Comparison of ENCODE assay signal across 9 cellular contexts in the genomic region with DNA sequence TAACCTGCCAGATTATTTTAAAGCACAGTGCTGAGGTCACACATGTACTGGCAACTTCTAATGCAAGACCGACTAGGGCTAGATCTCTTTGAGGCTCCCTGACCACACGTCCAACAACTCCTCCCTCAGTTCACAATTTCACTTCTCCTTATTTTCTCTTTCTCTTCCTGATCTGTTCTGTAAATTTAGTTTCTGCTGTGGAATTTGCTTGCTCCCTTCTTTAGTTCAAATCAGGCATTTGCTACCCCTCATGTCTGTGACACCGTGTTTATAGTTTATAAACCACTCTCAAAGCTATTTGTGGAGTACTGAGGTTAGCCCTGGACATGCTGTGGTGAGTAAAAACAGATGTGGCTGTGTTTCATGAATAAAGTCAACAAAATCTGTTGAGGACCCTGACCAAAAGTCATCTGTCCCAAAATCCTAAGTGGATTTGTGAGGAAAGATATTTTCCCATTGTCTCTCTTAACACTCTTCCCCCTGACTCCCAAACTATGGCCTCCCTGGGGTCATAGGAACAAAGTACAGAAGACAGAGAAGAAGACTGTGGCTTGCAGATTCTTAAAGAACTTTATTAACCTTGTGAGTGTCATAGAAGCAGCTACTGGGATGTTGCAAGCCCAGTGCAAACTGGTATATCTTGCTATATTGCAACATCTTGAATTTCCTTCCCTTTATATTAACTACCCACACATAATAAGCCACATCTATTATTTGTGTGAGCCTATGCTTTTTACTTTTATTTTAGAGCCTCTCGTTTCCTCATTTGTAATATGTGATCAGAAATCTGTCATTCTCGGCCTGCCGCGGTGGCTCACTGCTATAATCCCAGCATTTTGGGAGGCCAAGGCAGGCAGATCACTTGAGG. TPM values are rescaled to one million over a fixed set of nuclear protein-coding genes. Genes with fewer than 3 reads are reported as not detected.
A peak's percentile ranks its signal among the peaks of the same experiment; 100 is the strongest.
DNase-seq lines count a peak whose midpoint lies in the region; ATAC-seq, FAIRE-seq and TF ChIP-seq lines count a peak whose summit lies in the region.
"Had no signal": no experiment of that assay in that cellular context is flagged by ENCODE, and none has a peak within 500 bp of the region (broad histone marks: within the 10 kb centered on the region; RNA-seq: fewer than 3 reads in every experiment).

No MANE protein-coding gene starts in this region.

- no peak for TF ChIP-seq POLR2A in GM12878 (IDR thresholded peaks at IDR 0.05; ENCODE audit: low read depth, low read length)

- TF ChIP-seq EP300 in GM12878 (IDR thresholded peaks at IDR 0.05; ENCODE audit: borderline replicate concordance in 1 of 2, control insufficient read depth in 1 of 2, low read depth in 2 of 2, low read length in 2 of 2) = peak; percentile 69 to 83; a peak in 2 of 4 replicates

- RAD21 ChIA-PET in GM12878 (lab: Charles Lee; ENCODE audit: unreplicated experiment) = interaction anchor here (2.4 kb wide), 1 partner anchor 66 kb away, joined by 7 read pairs; a partner anchor contains a TSS

- no peaks in the 10 kb centered on the region for H4K20me1 ChIP-seq in GM12878 (ENCODE audit: control insufficient read depth, insufficient read depth)

- H3K27ac ChIP-seq in GM12878 (ENCODE audit: control insufficient read depth, insufficient read depth) (peak overlapping the region; percentile 90), psoas muscle (peak overlapping the region; percentile 3), brain microvascular endothelial cell (no peak overlapping the region)

- FAIRE-seq in GM12878 (lab: Jason Lieb, UNC) = peak; percentile 41

- peaks cover 44% of the 10 kb centered on the region for H3K4me1 ChIP-seq in GM12878 (ENCODE audit: control insufficient read depth, insufficient read depth, low read length)
- H3K4me1 ChIP-seq in psoas muscle = peaks cover 17% of the 10 kb centered on the region

- peak overlapping the region; percentile 96 for H3K4me2 ChIP-seq in GM12878 (ENCODE audit: control insufficient read depth, insufficient read depth)

- POLR2A ChIA-PET in GM12878 (lab: Charles Lee) = interaction anchor here (8.3 kb wide), 1 partner anchor 65 kb away, joined by 62 read pairs; a partner anchor contains a TSS

- H3K36me3 ChIP-seq in GM12878 (ENCODE audit: control insufficient read depth in 2 of 2, insufficient read depth in 2 of 2, low read length in 1 of 2) (no peaks in the 10 kb centered on the region), psoas muscle (ENCODE audit: insufficient read depth in 1 of 2, low read depth in 1 of 2) (peaks cover 0 to 2% of the 10 kb centered on the region in 2 donors), brain microvascular endothelial cell (replicated peaks) (no peaks in the 10 kb centered on the region)

- intact Hi-C loops in GM12878 (cut with micrococcal nuclease; ENCODE audit: unreplicated experiment) (loop anchor here (2.0 to 10.0 kb wide), 4 partner anchors 66 to 960 kb away; a partner anchor contains a TSS), psoas muscle (cut with DNase I) (loop anchor here in 1 of 2 donors (5.0 kb wide), 1 partner anchor 67 kb away; a partner anchor contains a TSS)

- no peaks in the 10 kb centered on the region for H3K9me3 ChIP-seq in GM12878 (replicated peaks; ENCODE audit: control insufficient read depth, insufficient read depth, low read length)
- H3K9me3 ChIP-seq in psoas muscle = no peaks in the 10 kb centered on the region

- SMC1A ChIA-PET in GM12878 (lab: Charles Lee; ENCODE audit: uncharacterized antibody, unreplicated experiment) = interaction anchor here (0.9 to 2.1 kb wide), 6 partner anchors 7 to 66 kb away, joined by 3 to 7 read pairs (median 4); a partner anchor contains a TSS

- peak overlapping the region; percentile 79 for H3K9ac ChIP-seq in GM12878 (ENCODE audit: control insufficient read depth, insufficient read depth, low read length)

- peak overlapping the region; percentile 25; the same call in 1 of the 2 replicates for H2AFZ ChIP-seq in GM12878 (ENCODE audit: control insufficient read depth, low read depth, low read length)

- ATAC-seq in GM18858 (IDR thresholded peaks at IDR 0.05; ENCODE audit: unreplicated experiment) (peak; percentile 18), HG03159 (IDR thresholded peaks at IDR 0.05; ENCODE audit: unreplicated experiment) (peak; percentile 22), GM12878 (peak; percentile 55), psoas muscle (no peak), SK-N-SH treated with all-trans-retinoic acid at 6 μM for 48 hours (no peak)

- CTCF ChIA-PET in GM12878 (lab: Yijun Ruan, JAX) = interaction anchor here (0.6 to 4.2 kb wide), 4 partner anchors 15 to 268 kb away, joined by 3 to 27 read pairs (median 4); a partner anchor contains a TSS

- H3K4me3 ChIP-seq in GM12878 (peak overlapping the region; percentile 48), psoas muscle (no peak overlapping the region), brain microvascular endothelial cell (ENCODE audit: low read depth, low read length) (no peak overlapping the region)

- H3K27me3 ChIP-seq in GM12878 (replicated peaks in 1 of 2; ENCODE audit: control insufficient read depth in 2 of 2, insufficient read depth in 2 of 2, low read length in 1 of 2) = no peaks in the 10 kb centered on the region
- no peaks in the 10 kb centered on the region for H3K27me3 ChIP-seq in psoas muscle (ENCODE audit: insufficient read depth in 3 of 3, low read length in 2 of 3)
- peaks cover 6% of the 10 kb centered on the region for H3K27me3 ChIP-seq in brain microvascular endothelial cell (replicated peaks)

- TF ChIP-seq CTCF in GM12878 (IDR thresholded peaks at IDR 0.05 in 2 of 3, conservative IDR thresholded peaks at IDR 0.05 in 1 of 3; ENCODE audit: control insufficient read depth in 2 of 3, extremely low read depth in 1 of 3, insufficient read depth in 1 of 3, low read depth in 3 of 3, low read length in 3 of 3) (no peak), psoas muscle (IDR thresholded peaks at IDR 0.05) (no peak), brain microvascular endothelial cell (IDR thresholded peaks at IDR 0.05; ENCODE audit: low read depth, low read length, missing control alignments) (no peak)

- WGBS in GM12878 (ENCODE audit: insufficient coverage, insufficient replicate concordance, low lambda C conversion rate, missing lambda C conversion rate) = 19% methylated on average over 7 of the region's 7 CpGs
- WGBS in psoas muscle, 3 donors = 69 to 75% (median 74%) methylated on average over 7 of the region's 7 CpGs

- no peak for TF ChIP-seq RAD21 in GM12878 (IDR thresholded peaks at IDR 0.05; ENCODE audit: insufficient read depth, low read depth, low read length)

- peak; percentile 80 for DNase-seq in GM12878 (ENCODE audit: low read depth, low spot score)
- DNase-seq in psoas muscle = no peak
- DNase-seq in brain microvascular endothelial cell = no peak
- no peak for DNase-seq in stimulated activated CD4-positive, alpha-beta T cell treated with anti-CD3 and anti-CD28 coated beads, Interleukin-2, amount 100 ng/mL, for 48 hours
- no peak for DNase-seq in NCI-H128 (lab: John Stamatoyannopoulos, UW; ENCODE audit: unreplicated experiment)
- DNase-seq: activated CD4-positive, alpha-beta T cell treated with anti-CD3 and anti-CD28 coated beads, Interleukin-2, amount 50 U/mL, for 48 hours had no signal

- peaks cover 33% of the 10 kb centered on the region for H3K79me2 ChIP-seq in GM12878 (ENCODE audit: control insufficient read depth, insufficient read depth, low read length)

- no TSS peak for BruUV-seq in GM12878 (replicated peaks; lab: Mats Ljungman, UMichigan)

- in situ Hi-C loops in GM12878 (cut with MboI) = loop anchor here (10.0 kb wide), 1 partner anchor 770 kb away; a partner anchor contains a TSS
- in situ Hi-C loops in brain microvascular endothelial cell (cut with HindIII; ENCODE audit: low pct_ligation_motif_present, low sequenced_read_pairs) = no loop called here

TF ChIP-seq in GM12878, 131 proteins besides CTCF, POLR2A, EP300 and RAD21 (continues in another document):
- TF ChIP-seq TAF1 (IDR thresholded peaks at IDR 0.05; ENCODE audit: borderline replicate concordance, low read depth, low read length) (no peak), CHD2 (IDR thresholded peaks at IDR 0.05; ENCODE audit: borderline replicate concordance, low read depth, low read length) (peak; percentile 46; the same call in 1 of the 2 replicates), FOXK2 (IDR thresholded peaks at IDR 0.05) (peak; percentile 64; the same call in 1 of the 2 replicates), SRF (IDR thresholded peaks at IDR 0.05; ENCODE audit: low read depth in 2 of 2, low read length in 2 of 2) (no peak), FOXM1 (IDR thresholded peaks at IDR 0.05; ENCODE audit: low read depth, low read length) (no peak), RELA (IDR thresholded peaks at IDR 0.05; ENCODE audit: borderline replicate concordance, partially characterized antibody) (no peak)

TF ChIP-seq in SK-N-SH treated with all-trans-retinoic acid at 6 μM for 48 hours, 23 proteins besides CTCF, POLR2A, EP300 and RAD21 (continues in another document):
- no peak for TF ChIP-seq ARNTL (CRISPR knock-in tag; IDR thresholded peaks at IDR 0.05; ENCODE audit: borderline replicate concordance, low read depth)

RNA-seq across cellular contexts. Expression of a gene that starts 3.5 kb away (rescaled TPM):
- total RNA-seq in GM12878 (2013; cell fraction: nucleolus; rRNA removed) = 110 and 119 TPM in 2 replicates
- total RNA-seq in GM12878 (2014; rRNA removed) (110 and 116 TPM in 2 replicates), GM12878 (2014; rRNA removed; fragmentation: Illumina TruSeq; extraction: Trizol) (67.7 and 74.4 TPM in 2 replicates), GM12878 (2021) (123 and 135 TPM in 2 replicates), psoas muscle (10 to 100 TPM; 31.3 to 49.1 (median 37.0) TPM)
- polyA plus RNA-seq in GM12878 (2011; ENCODE audit: low read depth) = 97.8 TPM
- polyA plus RNA-seq in GM12878 (2011; rRNA removed) (65.3 and 85.5 TPM in 2 replicates), GM12878 (2014; fragmentation: Illumina TruSeq; extraction: Trizol) (71.3 and 115 TPM in 2 replicates), GM12878 (2014; fragmentation: Nextera tagmentation; extraction: Ambion mirVana) (10 to 100 TPM; 67.8 to 72.5 TPM), GM12878 (2014; rRNA removed) (131 and 137 TPM in 2 replicates), GM12878 (2016; fragmentation: Nextera tagmentation; extraction: Ambion mirVana) (100 to 1,000 TPM; 121 to 122 TPM), psoas muscle (10 to 100 TPM; 40.9 to 92.8 (median 55.3) TPM)
- 99.7 and 115 TPM in 2 replicates for polyA plus RNA-seq in GM12878 (2011; cell fraction: cytosol; rRNA removed)
- polyA plus RNA-seq in GM12878 (2011; cell fraction: nucleus; rRNA removed) = 174 and 177 TPM in 2 replicates
- 147 and 163 TPM in 2 replicates for polyA plus RNA-seq in GM12878 (2012)
- 64.8 and 73.5 TPM in 2 replicates for polyA minus RNA-seq in GM12878 (2011; rRNA and poly(A)+ RNA removed)
- polyA minus RNA-seq in GM12878 (2011; cell fraction: cytosol; rRNA and poly(A)+ RNA removed) = 14.8 and 22.1 TPM in 2 replicates
- polyA minus RNA-seq in GM12878 (2011; cell fraction: nucleus; rRNA and poly(A)+ RNA removed) = 70.4 and 127 TPM in 2 replicates

Comparison
In these comparisons a context has a peak if more than half of its experiments do, and no peak if none do; other contexts are left out.
1. ATAC-seq: peak in GM18858 (single experiment), HG03159 (single experiment) and GM12878 (single experiment); none in psoas muscle (0 of 4) and SK-N-SH treated with all-trans-retinoic acid at 6 μM for 48 hours (single experiment).